1 cellular context compared by ENCODE assay signal in the genomic region with DNA sequence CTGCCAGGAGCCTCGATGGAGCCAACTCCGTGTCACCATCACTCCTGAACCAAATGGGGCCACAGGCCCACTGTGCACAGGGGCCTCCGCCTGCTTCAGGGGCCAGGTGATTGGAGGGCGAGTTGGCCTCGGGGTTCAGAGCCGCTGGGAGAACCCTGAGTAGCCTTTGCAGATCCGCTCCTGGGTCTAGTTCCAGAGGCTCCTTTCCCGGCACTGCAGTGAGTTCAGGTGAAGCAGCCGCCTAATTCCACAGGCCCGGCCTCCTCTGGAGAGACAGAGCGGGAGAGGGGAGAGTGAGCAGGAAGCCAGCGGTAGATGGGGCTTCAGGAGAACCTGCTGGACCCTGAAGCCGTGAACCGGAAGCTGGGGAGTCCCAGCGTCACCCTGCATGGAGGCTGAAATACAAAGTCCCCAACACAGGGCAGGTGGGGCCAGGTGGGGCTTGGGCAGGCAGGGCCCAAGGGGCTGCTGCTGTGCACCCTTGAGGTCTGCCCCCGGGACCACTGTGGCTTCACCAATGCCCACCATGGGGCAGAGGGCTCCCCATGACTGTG.
TF ChIP-seq lines count a peak whose summit lies in the region.

No MANE protein-coding gene starts in this region.

TF ChIP-seq in GM12878, 131 proteins besides CTCF, POLR2A, EP300 and RAD21:
- TF ChIP-seq ATF7 (IDR thresholded peaks at IDR 0.05; ENCODE audit: low read depth) (no peak), MTA2 (IDR thresholded peaks at IDR 0.05; ENCODE audit: low read depth) (no peak), ZNF274 (IDR thresholded peaks at IDR 0.05; ENCODE audit: insufficient read depth, insufficient read length) (no peak), ELK1 (IDR thresholded peaks at IDR 0.05; ENCODE audit: low read depth, low read length) (no peak)
